Comparison of ENCODE assay signal across 1 cellular context in genomic region chr6:35415065-35415880, GRCh38.
TF ChIP-seq lines count a peak whose summit lies in the region.

No MANE protein-coding gene starts in this region.

TF ChIP-seq in HepG2, 621 proteins besides CTCF, POLR2A, EP300 and RAD21 (continued from another document and continues in another):
- TF ChIP-seq ZHX2 (IDR thresholded peaks at IDR 0.05; ENCODE audit: low read depth): 0 out of 2 replicates have a peak, but pooled peaks have one; percentile 23
- no peak; the same call in 1 of the 2 replicates for TF ChIP-seq ZHX2 (CRISPR knock-in tag; IDR thresholded peaks at IDR 0.05; ENCODE audit: borderline replicate concordance)
- TF ChIP-seq ZFP36L1 (CRISPR knock-in tag; IDR thresholded peaks at IDR 0.05): peak; percentile 86; the same call in 1 of the 2 replicates
- TF ChIP-seq HDAC2 (CRISPR knock-in tag; IDR thresholded peaks at IDR 0.05): peak; percentile 100
- 0 out of 2 replicates have a peak, but pooled peaks have one; percentile 29 for TF ChIP-seq ZNF230 (CRISPR knock-in tag; IDR thresholded peaks at IDR 0.05)
- peak; percentile 84 for TF ChIP-seq ZNF124 (CRISPR knock-in tag; IDR thresholded peaks at IDR 0.05)
- TF ChIP-seq REL (CRISPR knock-in tag; conservative IDR thresholded peaks at IDR 0.05): no peak
- TF ChIP-seq TFDP1 (CRISPR knock-in tag; IDR thresholded peaks at IDR 0.05; ENCODE audit: borderline replicate concordance): peak; percentile 24; the same call in 1 of the 2 replicates
- peak; percentile 98 for TF ChIP-seq IRF2 (CRISPR knock-in tag; IDR thresholded peaks at IDR 0.05)
- no peak for TF ChIP-seq AFF4 (CRISPR knock-in tag; IDR thresholded peaks at IDR 0.05)
- peak; percentile 59; the same call in 1 of the 2 replicates for TF ChIP-seq ZNF335 (CRISPR knock-in tag; IDR thresholded peaks at IDR 0.05)
- TF ChIP-seq SP140L (CRISPR knock-in tag; IDR thresholded peaks at IDR 0.05; ENCODE audit: borderline replicate concordance): 0 out of 2 replicates have a peak, but pooled peaks have one; percentile 73
- no peak for TF ChIP-seq ZNF615 (CRISPR knock-in tag; IDR thresholded peaks at IDR 0.05; ENCODE audit: borderline replicate concordance)
- no peak for TF ChIP-seq ZNF570 (CRISPR knock-in tag; IDR thresholded peaks at IDR 0.05; ENCODE audit: borderline replicate concordance)
- no peak; the same call in 1 of the 2 replicates for TF ChIP-seq SPEN (CRISPR knock-in tag; IDR thresholded peaks at IDR 0.05; ENCODE audit: low read depth)
- no peak for TF ChIP-seq SCMH1 (CRISPR knock-in tag; IDR thresholded peaks at IDR 0.05; ENCODE audit: borderline replicate concordance)
- TF ChIP-seq CREB1 (IDR thresholded peaks at IDR 0.05): peak; percentile 87
- TF ChIP-seq CREB1 (CRISPR knock-in tag; IDR thresholded peaks at IDR 0.05): peak; percentile 84
- peak; percentile 90 for TF ChIP-seq TOPORS (CRISPR knock-in tag; IDR thresholded peaks at IDR 0.05)
- no peak; the same call in 1 of the 2 replicates for TF ChIP-seq MAX (IDR thresholded peaks at IDR 0.05)
- peak; percentile 84 for TF ChIP-seq ZMYM4 (CRISPR knock-in tag; IDR thresholded peaks at IDR 0.05)
- TF ChIP-seq ZNF232 (CRISPR knock-in tag; IDR thresholded peaks at IDR 0.05; ENCODE audit: borderline replicate concordance): peak; percentile 26; the same call in 1 of the 2 replicates
- TF ChIP-seq BATF2 (CRISPR knock-in tag; IDR thresholded peaks at IDR 0.05): no peak; the same call in 1 of the 2 replicates
- TF ChIP-seq GABPA (IDR thresholded peaks at IDR 0.05; ENCODE audit: low read depth, low read length): no peak
- peak; percentile 58; the same call in 1 of the 2 replicates for TF ChIP-seq GABPA (CRISPR knock-in tag; IDR thresholded peaks at IDR 0.05; ENCODE audit: low read depth)
- TF ChIP-seq TMF1 (CRISPR knock-in tag; IDR thresholded peaks at IDR 0.05; ENCODE audit: low read depth): no peak
- no peak for TF ChIP-seq SIN3A (IDR thresholded peaks at IDR 0.05; ENCODE audit: borderline replicate concordance, low read depth, low read length)
- no peak; the same call in 1 of the 2 replicates for TF ChIP-seq IRF9 (CRISPR knock-in tag; IDR thresholded peaks at IDR 0.05; ENCODE audit: borderline replicate concordance)
- TF ChIP-seq MLXIP (CRISPR knock-in tag; IDR thresholded peaks at IDR 0.05; ENCODE audit: borderline replicate concordance): no peak
- no peak for TF ChIP-seq ZSCAN20 (CRISPR knock-in tag; IDR thresholded peaks at IDR 0.05; ENCODE audit: borderline replicate concordance)
- TF ChIP-seq ZNF510 (CRISPR knock-in tag; IDR thresholded peaks at IDR 0.05; ENCODE audit: low read depth): peak; percentile 46; the same call in 1 of the 2 replicates
- peak; percentile 27; the same call in 1 of the 2 replicates for TF ChIP-seq NFE2 (CRISPR knock-in tag; IDR thresholded peaks at IDR 0.05)
- TF ChIP-seq ZEB1 (IDR thresholded peaks at IDR 0.05; ENCODE audit: insufficient replicate concordance, low read depth): peak; percentile 71
- peak; percentile 3; the same call in 1 of the 2 replicates for TF ChIP-seq PHF20 (CRISPR knock-in tag; IDR thresholded peaks at IDR 0.05)
- peak; percentile 88 to 98 for TF ChIP-seq NR2F1 (CRISPR knock-in tag; IDR thresholded peaks at IDR 0.05)
- no peak for TF ChIP-seq CERS6 (CRISPR knock-in tag; IDR thresholded peaks at IDR 0.05)
- TF ChIP-seq FOXM1 (CRISPR knock-in tag; IDR thresholded peaks at IDR 0.05): no peak
- TF ChIP-seq ZNF546 (CRISPR knock-in tag; conservative IDR thresholded peaks at IDR 0.05): 0 out of 2 replicates have a peak, but pooled peaks have one; percentile 29
- no peak for TF ChIP-seq ZNF280D (CRISPR knock-in tag; IDR thresholded peaks at IDR 0.05)
- no peak for TF ChIP-seq NPAS2 (CRISPR knock-in tag; IDR thresholded peaks at IDR 0.05; ENCODE audit: borderline replicate concordance)
- 0 out of 2 replicates have a peak, but pooled peaks have one; percentile 55 for TF ChIP-seq ZNF564 (CRISPR knock-in tag; IDR thresholded peaks at IDR 0.05)
